Comparison of ENCODE assay signal across 19 cellular contexts in genomic region chr7:131173148-131173890, GRCh38.
DNase-seq lines count a peak whose midpoint lies in the region; ATAC-seq and TF ChIP-seq lines count a peak whose summit lies in the region.
"Had no signal": no experiment of that assay in that cellular context is flagged by ENCODE, and none has a peak within 500 bp of the region (broad histone marks: within the 10 kb centered on the region; RNA-seq: fewer than 3 reads in every experiment).

No MANE protein-coding gene starts in this region.

- no peak overlapping the region for H3K27ac ChIP-seq in prostate gland
- H3K27ac ChIP-seq: dorsolateral prefrontal cortex had no signal

- WGBS in prostate gland = 83% methylated on average over 11 of the region's 11 CpGs

- TF ChIP-seq POLR2A in prostate gland (IDR thresholded peaks at IDR 0.05) = no peak

- TF ChIP-seq CTCF in fibroblast of mammary gland (conservative IDR thresholded peaks at IDR 0.05; ENCODE audit: control insufficient read depth, insufficient read depth, low read depth, low read length) (no peak), prostate gland (IDR thresholded peaks at IDR 0.05) (no peak)

- no peaks in the 10 kb centered on the region for H3K36me3 ChIP-seq in prostate gland

- no peaks in the 10 kb centered on the region for H3K27me3 ChIP-seq in prostate gland (replicated peaks; ENCODE audit: insufficient read depth)
- H3K27me3 ChIP-seq: dorsolateral prefrontal cortex had no signal

- no peaks in the 10 kb centered on the region for H3K9me3 ChIP-seq in prostate gland

- H3K4me1 ChIP-seq in prostate gland (replicated peaks) = no peaks in the 10 kb centered on the region

- intact Hi-C loops in prostate gland (cut with DNase I) = no loop called here

- no peak overlapping the region for H3K4me3 ChIP-seq in fibroblast of mammary gland (ENCODE audit: control insufficient read depth, low read depth, low read length)
- no peak overlapping the region for H3K4me3 ChIP-seq in prostate gland
- H3K4me3 ChIP-seq: dorsolateral prefrontal cortex had no signal

- ATAC-seq in SK-N-SH treated with all-trans-retinoic acid at 6 μM for 48 hours (peak; percentile 80), GM18867 (IDR thresholded peaks at IDR 0.05; ENCODE audit: unreplicated experiment) (no peak), HG02840 (IDR thresholded peaks at IDR 0.05; ENCODE audit: low FRiP score, unreplicated experiment) (no peak)
- ATAC-seq: natural killer cell treated with Interleukin-12 subunit alpha and Interleukin-12 subunit beta and Interleukin-15 and Interleukin-18, amount 100 ng/mL, for 72 hours had no signal

- DNase-seq in 8988T (peak; percentile 13), HPDE6-E6E7 (ENCODE audit: extremely low spot score) (peak; percentile 53), fibroblast of mammary gland (ENCODE audit: low read depth) (peak; percentile 81), prostate gland (ENCODE audit: low spot score) (no peak)
- DNase-seq in activated T-cell treated with anti-CD3 and anti-CD28 coated beads, Interleukin-2, amount 50 U/mL, for 48 hours = no peak
- DNase-seq: activated CD4-positive, alpha-beta T cell treated with anti-CD3 and anti-CD28 coated beads, Interleukin-2, amount 10 ng/mL, durations not matched to agents 24 days and 14 days; activated naive CD4-positive, alpha-beta T cell treated with Interleukin-2 at 50 U/mL for 16 hours; DMS79; dorsolateral prefrontal cortex; islet precursor cell; mammary epithelial cell; NCI-H2029 treated with DMSO at 0.1 percent for 48 hours; NCI-H524 treated with DMSO at 0.1 percent for 48 hours; OCI-M1; stimulated activated naive CD4-positive, alpha-beta T cell treated with Interleukin-2 at 50 U/mL for 16 hours had no signal

TF ChIP-seq in SK-N-SH treated with all-trans-retinoic acid at 6 μM for 48 hours, 23 proteins besides CTCF, POLR2A, EP300 and RAD21:
- peak; percentile 60; the same call in 1 of the 2 replicates for TF ChIP-seq TOX (CRISPR knock-in tag; IDR thresholded peaks at IDR 0.05; ENCODE audit: borderline replicate concordance)
- peak; percentile 82 for TF ChIP-seq ZC3H10 (CRISPR knock-in tag; IDR thresholded peaks at IDR 0.05)
- no peak for TF ChIP-seq ZNF565 (CRISPR knock-in tag; conservative IDR thresholded peaks at IDR 0.05; ENCODE audit: low read depth)
TF ChIP-seq in SK-N-SH treated with all-trans-retinoic acid at 6 μM for 48 hours: peak in this region for 2.

Comparison
In these comparisons a context has a peak if more than half of its experiments do, and no peak if none do; other contexts are left out.
1. DNase-seq: peak in 8988T (single experiment), HPDE6-E6E7 (single experiment) and fibroblast of mammary gland (single experiment); none in activated T-cell treated with anti-CD3 and anti-CD28 coated beads, Interleukin-2, amount 50 U/mL, for 48 hours (0 of 2) and prostate gland (single experiment).